Comparison of ENCODE assay signal across 13 cellular contexts in genomic region chr7:45178241-45179225, GRCh38. TPM values are rescaled to one million over a fixed set of nuclear protein-coding genes. Genes with fewer than 3 reads are reported as not detected.
DNase-seq lines count a peak whose midpoint lies in the region; ATAC-seq, FAIRE-seq and TF ChIP-seq lines count a peak whose summit lies in the region.
"Had no signal": no experiment of that assay in that cellular context is flagged by ENCODE, and none has a peak within 500 bp of the region (broad histone marks: within the 10 kb centered on the region; RNA-seq: fewer than 3 reads in every experiment).

No MANE protein-coding gene starts in this region.

- no peak overlapping the region for H3K27ac Mint-ChIP-seq in activated naive CD8-positive, alpha-beta T cell treated with anti-CD3 and anti-CD28 coated beads, Interleukin-2, amount 10 ng/mL, durations not matched to agents 7 days and 5 days
- H3K27ac Mint-ChIP-seq in activated naive CD8-positive, alpha-beta T cell treated with anti-CD3 and anti-CD28 coated beads for 36 hours: no peak overlapping the region
- H3K27ac Mint-ChIP-seq: CD4-positive, alpha-beta memory T cell had no signal

- SMC1A ChIA-PET in GM12878 (lab: Charles Lee; ENCODE audit: uncharacterized antibody, unreplicated experiment): no interaction called here

- DNase-seq in activated naive CD8-positive, alpha-beta T cell treated with anti-CD3 and anti-CD28 coated beads, Interleukin-2, amount 10 ng/mL, durations not matched to agents 7 days and 5 days: peak; percentile 30
- DNase-seq in activated naive CD8-positive, alpha-beta T cell treated with anti-CD3 and anti-CD28 coated beads for 36 hours: no peak
- DNase-seq in GM12878 (ENCODE audit: low read depth, low spot score) (no peak), suprapubic skin (ENCODE audit: low spot score in 2 of 2) (peak; percentile 38 to 64), prostate gland (ENCODE audit: low spot score) (no peak), hippocampal formation (lab: John Stamatoyannopoulos, UW) (no peak), OCI-M2 (lab: John Stamatoyannopoulos, UW; ENCODE audit: unreplicated experiment) (no peak)
- DNase-seq: activated T-cell treated with anti-CD3 and anti-CD28 coated beads for 4 hours; CD4-positive, alpha-beta memory T cell had no signal

- H3K27me3 ChIP-seq in KMS-11 (ENCODE audit: insufficient read depth, low read depth) (0 out of 2 replicates have a peak, but pooled peaks cover 2% of the 10 kb centered on the region), GM12878 (replicated peaks in 1 of 2; ENCODE audit: control insufficient read depth in 2 of 2, insufficient read depth in 2 of 2, low read length in 1 of 2) (peaks cover 0 to 2% of the 10 kb centered on the region in 2 experiments; a peak in 2 of 4 replicates), suprapubic skin (peaks cover 3% of the 10 kb centered on the region), prostate gland (replicated peaks; ENCODE audit: insufficient read depth) (no peaks in the 10 kb centered on the region)

- intact Hi-C loops in GM12878 (cut with micrococcal nuclease; ENCODE audit: unreplicated experiment): no loop called here
- intact Hi-C loops in prostate gland (cut with DNase I): no loop called here

- H3K36me3 ChIP-seq in KMS-11 (ENCODE audit: insufficient read depth): no peaks in the 10 kb centered on the region
- H3K36me3 ChIP-seq in GM12878 (ENCODE audit: control insufficient read depth in 2 of 2, insufficient read depth in 2 of 2, low read length in 1 of 2): no peaks in the 10 kb centered on the region
- no peaks in the 10 kb centered on the region for H3K36me3 ChIP-seq in suprapubic skin
- H3K36me3 ChIP-seq in prostate gland: no peaks in the 10 kb centered on the region
- H3K36me3 ChIP-seq: thoracic aorta had no signal

- no peaks in the 10 kb centered on the region for H3K9me3 ChIP-seq in GM12878 (replicated peaks; ENCODE audit: control insufficient read depth, insufficient read depth, low read length)
- H3K9me3 ChIP-seq in suprapubic skin: no peaks in the 10 kb centered on the region
- no peaks in the 10 kb centered on the region for H3K9me3 ChIP-seq in prostate gland
- H3K9me3 ChIP-seq: thoracic aorta had no signal

- RAD21 ChIA-PET in GM12878 (lab: Charles Lee; ENCODE audit: unreplicated experiment): no interaction called here

- ATAC-seq in activated naive CD8-positive, alpha-beta T cell treated with anti-CD3 and anti-CD28 coated beads, Interleukin-2, amount 10 ng/mL, durations not matched to agents 7 days and 5 days (ENCODE audit: low read depth): no peak
- ATAC-seq in GM12878: peak; percentile 73

- H3K9ac ChIP-seq in KMS-11: no peak overlapping the region
- no peak overlapping the region for H3K9ac ChIP-seq in GM12878 (ENCODE audit: control insufficient read depth, insufficient read depth, low read length)

- H3K79me2 ChIP-seq in KMS-11 (ENCODE audit: insufficient read depth, low read depth): no peaks in the 10 kb centered on the region
- no peaks in the 10 kb centered on the region for H3K79me2 ChIP-seq in GM12878 (ENCODE audit: control insufficient read depth, insufficient read depth, low read length)

- POLR2A ChIA-PET in activated naive CD8-positive, alpha-beta T cell treated with anti-CD3 and anti-CD28 coated beads, Interleukin-2, amount 10 ng/mL, durations not matched to agents 7 days and 5 days (lab: Charles Lee): no interaction called here
- POLR2A ChIA-PET in GM12878 (lab: Charles Lee): no interaction called here

- H3K4me3 ChIP-seq in KMS-11 (IDR thresholded peaks at IDR 0.05; ENCODE audit: insufficient read depth, low read depth, low read length) (no peak overlapping the region), GM12878 (no peak overlapping the region), suprapubic skin (no peak overlapping the region), prostate gland (no peak overlapping the region)
- H3K4me3 ChIP-seq: thoracic aorta had no signal

- H3K4me1 Mint-ChIP-seq in activated naive CD8-positive, alpha-beta T cell treated with anti-CD3 and anti-CD28 coated beads, Interleukin-2, amount 10 ng/mL, durations not matched to agents 7 days and 5 days: no peaks in the 10 kb centered on the region
- H3K4me1 Mint-ChIP-seq in activated naive CD8-positive, alpha-beta T cell treated with anti-CD3 and anti-CD28 coated beads for 36 hours: no peaks in the 10 kb centered on the region
- H3K4me1 Mint-ChIP-seq: CD4-positive, alpha-beta memory T cell had no signal

- TF ChIP-seq RAD21 in GM12878 (IDR thresholded peaks at IDR 0.05; ENCODE audit: insufficient read depth, low read depth, low read length): peak; percentile 43

- no peak for TF ChIP-seq EP300 in GM12878 (IDR thresholded peaks at IDR 0.05; ENCODE audit: borderline replicate concordance in 1 of 2, control insufficient read depth in 1 of 2, low read depth in 2 of 2, low read length in 2 of 2)
- TF ChIP-seq EP300 in suprapubic skin (IDR thresholded peaks at IDR 0.05): no peak

- TF ChIP-seq CTCF in KMS-11 (conservative IDR thresholded peaks at IDR 0.05; ENCODE audit: low read depth, low read length) (peak; percentile 33), GM12878 (IDR thresholded peaks at IDR 0.05 in 2 of 3, conservative IDR thresholded peaks at IDR 0.05 in 1 of 3; ENCODE audit: control insufficient read depth in 2 of 3, extremely low read depth in 1 of 3, insufficient read depth in 1 of 3, low read depth in 3 of 3, low read length in 3 of 3) (peak; percentile 21 to 37 (median 34); a peak in 4 of 6 replicates), suprapubic skin (IDR thresholded peaks at IDR 0.05) (no peak), prostate gland (IDR thresholded peaks at IDR 0.05) (no peak)

- no peak overlapping the region for H3K4me3 Mint-ChIP-seq in activated naive CD8-positive, alpha-beta T cell treated with anti-CD3 and anti-CD28 coated beads, Interleukin-2, amount 10 ng/mL, durations not matched to agents 7 days and 5 days
- H3K4me3 Mint-ChIP-seq in activated naive CD8-positive, alpha-beta T cell treated with anti-CD3 and anti-CD28 coated beads for 36 hours: no peak overlapping the region
- H3K4me3 Mint-ChIP-seq: CD4-positive, alpha-beta memory T cell had no signal

- no peak for FAIRE-seq in GM12878 (lab: Jason Lieb, UNC)
- FAIRE-seq: colon had no signal

- no TSS peak for BruUV-seq in GM12878 (replicated peaks; lab: Mats Ljungman, UMichigan)

- H3K4me1 ChIP-seq in KMS-11 (ENCODE audit: low read depth, poor library complexity, severe bottlenecking) (no peaks in the 10 kb centered on the region), GM12878 (ENCODE audit: control insufficient read depth, insufficient read depth, low read length) (no peaks in the 10 kb centered on the region), suprapubic skin (no peaks in the 10 kb centered on the region), prostate gland (replicated peaks) (no peaks in the 10 kb centered on the region)

- CTCF ChIA-PET in GM12878 (lab: Yijun Ruan, JAX): no interaction called here

- H3K4me2 ChIP-seq in KMS-11 (no peak overlapping the region), GM12878 (ENCODE audit: control insufficient read depth, insufficient read depth) (no peak overlapping the region)

- H3K36me3 Mint-ChIP-seq in activated naive CD8-positive, alpha-beta T cell treated with anti-CD3 and anti-CD28 coated beads, Interleukin-2, amount 10 ng/mL, durations not matched to agents 7 days and 5 days: no peaks in the 10 kb centered on the region
- no peaks in the 10 kb centered on the region for H3K36me3 Mint-ChIP-seq in activated naive CD8-positive, alpha-beta T cell treated with anti-CD3 and anti-CD28 coated beads for 36 hours
- H3K36me3 Mint-ChIP-seq: CD4-positive, alpha-beta memory T cell had no signal

- 23% methylated on average over 13 of the region's 13 CpGs for WGBS in GM12878 (ENCODE audit: insufficient coverage, insufficient replicate concordance, low lambda C conversion rate, missing lambda C conversion rate)
- WGBS in suprapubic skin: 89% methylated on average over 13 of the region's 13 CpGs
- WGBS in prostate gland: 77% methylated on average over 13 of the region's 13 CpGs

- in situ Hi-C loops in GM12878 (cut with MboI): no loop called here

- H4K20me1 ChIP-seq in KMS-11 (ENCODE audit: insufficient read depth) (no peaks in the 10 kb centered on the region), GM12878 (ENCODE audit: control insufficient read depth, insufficient read depth) (no peaks in the 10 kb centered on the region)

- H2AFZ ChIP-seq in KMS-11 (ENCODE audit: low read depth) (no peak overlapping the region), GM12878 (ENCODE audit: control insufficient read depth, low read depth, low read length) (no peak overlapping the region)

- no peak for TF ChIP-seq POLR2A in GM12878 (IDR thresholded peaks at IDR 0.05; ENCODE audit: low read depth, low read length)
- TF ChIP-seq POLR2A in suprapubic skin (IDR thresholded peaks at IDR 0.05): no peak
- no peak for TF ChIP-seq POLR2A in prostate gland (IDR thresholded peaks at IDR 0.05)

- H3K9me3 Mint-ChIP-seq in activated naive CD8-positive, alpha-beta T cell treated with anti-CD3 and anti-CD28 coated beads, Interleukin-2, amount 10 ng/mL, durations not matched to agents 7 days and 5 days: no peaks in the 10 kb centered on the region
- no peaks in the 10 kb centered on the region for H3K9me3 Mint-ChIP-seq in activated naive CD8-positive, alpha-beta T cell treated with anti-CD3 and anti-CD28 coated beads for 36 hours

- H3K27ac ChIP-seq in KMS-11 (no peak overlapping the region), GM12878 (ENCODE audit: control insufficient read depth, insufficient read depth) (no peak overlapping the region), suprapubic skin (no peak overlapping the region), prostate gland (no peak overlapping the region)
- H3K27ac ChIP-seq: thoracic aorta had no signal

- no peaks in the 10 kb centered on the region for H3K27me3 Mint-ChIP-seq in activated naive CD8-positive, alpha-beta T cell treated with anti-CD3 and anti-CD28 coated beads, Interleukin-2, amount 10 ng/mL, durations not matched to agents 7 days and 5 days
- H3K27me3 Mint-ChIP-seq in activated naive CD8-positive, alpha-beta T cell treated with anti-CD3 and anti-CD28 coated beads for 36 hours: peaks cover 15% of the 10 kb centered on the region

RNA-seq across cellular contexts. Expression of gene RAMP3, which starts 20.9 kb away (rescaled TPM):
- total RNA-seq in activated naive CD8-positive, alpha-beta T cell treated with anti-CD3 and anti-CD28 coated beads, Interleukin-2, amount 10 ng/mL, durations not matched to agents 7 days and 5 days: not detected
- total RNA-seq in activated naive CD8-positive, alpha-beta T cell treated with anti-CD3 and anti-CD28 coated beads for 36 hours: not detected
- not detected in 2 replicates for total RNA-seq in GM12878 (2013; cell fraction: nucleolus; rRNA removed)
- total RNA-seq in GM12878 (2014; rRNA removed) (not detected in 2 replicates), GM12878 (2014; rRNA removed; fragmentation: Illumina TruSeq; extraction: Trizol) (not detected in 2 replicates), GM12878 (2021) (not detected in 2 replicates), suprapubic skin (10 to 100 TPM; 14.4 to 62.9 (median 33.6) TPM), prostate gland (10 to 100 TPM; 35.8 to 43.5 TPM)
- polyA plus RNA-seq in GM12878 (2011; ENCODE audit: low read depth): not detected
- polyA plus RNA-seq in GM12878 (2011; rRNA removed) (not detected in 2 replicates), GM12878 (2014; fragmentation: Illumina TruSeq; extraction: Trizol) (not detected in 2 replicates), GM12878 (2014; fragmentation: Nextera tagmentation; extraction: Ambion mirVana) (not detected), GM12878 (2014; rRNA removed) (not detected in 2 replicates), GM12878 (2016; fragmentation: Nextera tagmentation; extraction: Ambion mirVana) (not detected)
- not detected in 2 replicates for polyA plus RNA-seq in GM12878 (2011; cell fraction: cytosol; rRNA removed)
- not detected in 2 replicates for polyA plus RNA-seq in GM12878 (2011; cell fraction: nucleus; rRNA removed)
- polyA plus RNA-seq in GM12878 (2012): 0.11 TPM in 1 of 2 replicates, not detected in the other
- not detected in 2 replicates for polyA minus RNA-seq in GM12878 (2011; rRNA and poly(A)+ RNA removed)
- not detected in 2 replicates for polyA minus RNA-seq in GM12878 (2011; cell fraction: cytosol; rRNA and poly(A)+ RNA removed)
- not detected in 2 replicates for polyA minus RNA-seq in GM12878 (2011; cell fraction: nucleus; rRNA and poly(A)+ RNA removed)
- total RNA-seq: CD4-positive, alpha-beta memory T cell; LHCN-M2 had no signal

Comparison
In these comparisons a context has a peak if more than half of its experiments do, and no peak if none do; other contexts are left out.
1. DNase-seq: peak in activated naive CD8-positive, alpha-beta T cell treated with anti-CD3 and anti-CD28 coated beads, Interleukin-2, amount 10 ng/mL, durations not matched to agents 7 days and 5 days (single experiment) and suprapubic skin (2 of 2); none in activated naive CD8-positive, alpha-beta T cell treated with anti-CD3 and anti-CD28 coated beads for 36 hours (single experiment), GM12878 (single experiment), prostate gland (single experiment), hippocampal formation (0 of 2) and OCI-M2 (single experiment).
2. CTCF ChIP-seq: peak in KMS-11 (single experiment) and GM12878 (3 of 3); none in suprapubic skin (0 of 2) and prostate gland (0 of 4).
3. RNA of gene RAMP3, which starts 20.9 kb away (total RNA-seq): 35.8 to 43.5 TPM in prostate gland and 14.4 to 62.9 TPM in suprapubic skin; not detected in activated naive CD8-positive, alpha-beta T cell treated with anti-CD3 and anti-CD28 coated beads, Interleukin-2, amount 10 ng/mL, durations not matched to agents 7 days and 5 days, not detected in activated naive CD8-positive, alpha-beta T cell treated with anti-CD3 and anti-CD28 coated beads for 36 hours and not detected in GM12878; every median in the first group is over 10 times any median in the second.